ENCODE assay signal across 27 cellular contexts in genomic region chr1:210440081-210440480, GRCh38.
DNase-seq lines count a peak whose midpoint lies in the region; ATAC-seq and TF ChIP-seq lines count a peak whose summit lies in the region.
"Had no signal": no experiment of that assay in that cellular context is flagged by ENCODE, and none has a peak within 500 bp of the region (broad histone marks: within the 10 kb centered on the region; RNA-seq: fewer than 3 reads in every experiment).

No MANE protein-coding gene starts in this region.

- ATAC-seq in HG02840 (IDR thresholded peaks at IDR 0.05; ENCODE audit: low FRiP score, unreplicated experiment) (no peak), GM19351 (IDR thresholded peaks at IDR 0.05; ENCODE audit: unreplicated experiment) (no peak)
- ATAC-seq: naive thymus-derived CD4-positive, alpha-beta T cell; Panc1; stimulated activated effector memory CD8-positive, alpha-beta T cell treated with anti-CD3 and anti-CD28 coated beads, Interleukin-12 subunit alpha, Interleukin-12 subunit beta, amount 100 ng/mL, for 72 hours had no signal

- no peak for TF ChIP-seq CTCF in lower leg skin (IDR thresholded peaks at IDR 0.05)

- in situ Hi-C loops in SK-MEL-5 (cut with HindIII; ENCODE audit: low pct_unique_long_range_greater_than_20kb, low sequenced_read_pairs): no loop called here

- peaks cover 30% of the 10 kb centered on the region for H3K4me1 ChIP-seq in mesodermal cell (ENCODE audit: control insufficient read depth, insufficient read depth, low read length, poor library complexity, severe bottlenecking)
- H3K4me1 ChIP-seq: spleen had no signal

- intact Hi-C loops in lower leg skin (cut with DNase I; ENCODE audit: low total_unique reads): no loop called here

- 100% methylated on average over 2 of the region's 3 CpGs; no CpG with 5 or more reads in 1 of the 2 experiments for WGBS in mesodermal cell (ENCODE audit: insufficient coverage in 2 of 2), 2 experiments
- WGBS in lower leg skin, 2 donors: 95 to 98% methylated on average over 3 of the region's 3 CpGs

- peaks cover 7% of the 10 kb centered on the region for H3K9me3 ChIP-seq in mesodermal cell (ENCODE audit: control insufficient read depth, low read length)
- H3K9me3 ChIP-seq: spleen had no signal

- H3K27ac ChIP-seq in mesodermal cell (ENCODE audit: low read depth, low read length, severe bottlenecking): peak overlapping the region; percentile 79
- H3K27ac ChIP-seq: 22Rv1, cardiac muscle cell, KMS-11, spleen had no signal

- DNase-seq in NCI-H2171 treated with DMSO at 0.1 percent for 48 hours (lab: John Stamatoyannopoulos, UW) (peak; percentile 8), NCI-H2171 (lab: John Stamatoyannopoulos, UW) (no peak), SK-MEL-5 (ENCODE audit: low read depth, low spot score) (peak; percentile 65), epidermal melanocyte (ENCODE audit: insufficient read length, low spot score) (no peak), lower leg skin (ENCODE audit: low spot score in 2 of 2) (no peak)
- DNase-seq: activated CD4-positive, alpha-beta T cell treated with anti-CD3 and anti-CD28 coated beads for 1 hour; activated CD8-positive, alpha-beta memory T cell treated with anti-CD3 and anti-CD28 coated beads for 24 hours; activated naive CD4-positive, alpha-beta T cell; activated T-cell treated with anti-CD3 and anti-CD28 coated beads, Interleukin-2, amount 50 U/mL, for 24 hours; C1 segment of cervical spinal cord; Calu3; endodermal cell; naive thymus-derived CD4-positive, alpha-beta T cell; NCI-H146; NCI-H524; NK-92 treated with Interleukin-12 subunit alpha and Interleukin-12 subunit beta, amount 100 ng/mL, for 24 hours; spleen; stimulated activated CD4-positive, alpha-beta T cell treated with anti-CD3 and anti-CD28 coated beads, Interleukin-2, amount 100 ng/mL, for 48 hours had no signal

- H3K4me3 ChIP-seq in mesodermal cell (ENCODE audit: extremely low read depth, insufficient read depth, low read length, poor library complexity, severe bottlenecking): no peak overlapping the region
- H3K4me3 ChIP-seq in lower leg skin (ENCODE audit: low read depth, poor library complexity, severe bottlenecking): no peak overlapping the region
- H3K4me3 ChIP-seq: cardiac muscle cell, GM12878, spleen had no signal

- no peak for TF ChIP-seq POLR2A in lower leg skin (IDR thresholded peaks at IDR 0.05)

- no peaks in the 10 kb centered on the region for H3K36me3 ChIP-seq in mesodermal cell (ENCODE audit: control insufficient read depth, insufficient read depth, low read length)
- H3K36me3 ChIP-seq: cardiac muscle cell, spleen had no signal

Comparison
In these comparisons a context has a peak if more than half of its experiments do, and no peak if none do; other contexts are left out.
1. DNase-seq: peak in NCI-H2171 treated with DMSO at 0.1 percent for 48 hours (single experiment) and SK-MEL-5 (single experiment); none in NCI-H2171 (single experiment), epidermal melanocyte (single experiment) and lower leg skin (0 of 2).